In genomic region chr9:73131376-73131775, GRCh38 we compare ENCODE assay signal across 9 cellular contexts. TPM values are rescaled to one million over a fixed set of nuclear protein-coding genes. Genes with fewer than 3 reads are reported as not detected.
A peak's percentile ranks its signal among the peaks of the same experiment; 100 is the strongest.
DNase-seq lines count a peak whose midpoint lies in the region; ATAC-seq, FAIRE-seq and TF ChIP-seq lines count a peak whose summit lies in the region.
"Had no signal": no experiment of that assay in that cellular context is flagged by ENCODE, and none has a peak within 500 bp of the region (broad histone marks: within the 10 kb centered on the region; RNA-seq: fewer than 3 reads in every experiment).

No MANE protein-coding gene starts in this region.

- TF ChIP-seq CTCF in MM.1S (IDR thresholded peaks at IDR 0.05; ENCODE audit: low read length) (no peak), bronchial epithelial cell (IDR thresholded peaks at IDR 0.05; ENCODE audit: insufficient read depth, low read length, severe bottlenecking) (no peak), neutrophil (IDR thresholded peaks at IDR 0.05) (no peak)

- peak overlapping the region; percentile 92 to 98 (median 94) for H3K27ac Mint-ChIP-seq in CD4-positive, CD25-positive, alpha-beta regulatory T cell

- H3K4me2 ChIP-seq in MM.1S (ENCODE audit: low read depth, low read length): peak overlapping the region; percentile 89

- H3K4me3 Mint-ChIP-seq in CD4-positive, CD25-positive, alpha-beta regulatory T cell: peak overlapping the region; percentile 84 to 99 (median 87)

- peak overlapping the region; percentile 88 for H3K9ac ChIP-seq in MM.1S (ENCODE audit: low read length)

- no peaks in the 10 kb centered on the region for H3K27me3 ChIP-seq in CD4-positive, CD25-positive, alpha-beta regulatory T cell (ENCODE audit: control insufficient read depth, insufficient read depth, low read length)
- H3K27me3 ChIP-seq in MM.1S (replicated peaks; ENCODE audit: insufficient read depth, low read length): no peaks in the 10 kb centered on the region
- no peaks in the 10 kb centered on the region for H3K27me3 ChIP-seq in bronchial epithelial cell (ENCODE audit: control insufficient read depth, insufficient read depth, low read length)
- H3K27me3 ChIP-seq in neutrophil: no peaks in the 10 kb centered on the region

- H3K4me1 ChIP-seq in CD4-positive, CD25-positive, alpha-beta regulatory T cell (ENCODE audit: control insufficient read depth, insufficient read depth, low read length, poor library complexity, severe bottlenecking): peaks cover 12% of the 10 kb centered on the region
- H3K4me1 ChIP-seq in MM.1S (ENCODE audit: low read length) (peaks cover 15% of the 10 kb centered on the region), neutrophil (ENCODE audit: control insufficient read depth in 1 of 2, insufficient read depth in 1 of 2, low read depth in 1 of 2, low read length in 1 of 2) (peaks cover 45 to 47% of the 10 kb centered on the region in 2 experiments)

- H3K9me3 ChIP-seq in CD4-positive, CD25-positive, alpha-beta regulatory T cell (ENCODE audit: control insufficient read depth in 2 of 2, low read length in 2 of 2): no peaks in the 10 kb centered on the region
- H3K9me3 ChIP-seq in MM.1S (replicated peaks; ENCODE audit: insufficient read depth, low read length): no peaks in the 10 kb centered on the region
- no peaks in the 10 kb centered on the region for H3K9me3 ChIP-seq in neutrophil

- H3K4me3 ChIP-seq in CD4-positive, CD25-positive, alpha-beta regulatory T cell (ENCODE audit: low read depth, low read length): peak overlapping the region; percentile 93
- H3K4me3 ChIP-seq in MM.1S (ENCODE audit: low read length): no peak overlapping the region
- no peak overlapping the region for H3K4me3 ChIP-seq in bronchial epithelial cell (ENCODE audit: low read depth, low read length)
- peak overlapping the region in 1 of 2 experiments; percentile 52 for H3K4me3 ChIP-seq in neutrophil (ENCODE audit: low read depth in 1 of 2, low read length in 1 of 2)

- H3K79me2 ChIP-seq in MM.1S (ENCODE audit: low read length): no peaks in the 10 kb centered on the region

- peak overlapping the region; percentile 84 for H3K27ac ChIP-seq in CD4-positive, CD25-positive, alpha-beta regulatory T cell (ENCODE audit: insufficient read depth, low read length, poor library complexity, severe bottlenecking)
- peak overlapping the region; percentile 88; the same call in 1 of the 2 replicates for H3K27ac ChIP-seq in MM.1S (ENCODE audit: low read length)
- H3K27ac ChIP-seq in neutrophil: peak overlapping the region; percentile 81

- no peaks in the 10 kb centered on the region for H4K20me1 ChIP-seq in MM.1S (ENCODE audit: insufficient read depth, low read length)

- H3K36me3 ChIP-seq in CD4-positive, CD25-positive, alpha-beta regulatory T cell (ENCODE audit: control insufficient read depth, insufficient read depth, low read length): no peaks in the 10 kb centered on the region
- H3K36me3 ChIP-seq in MM.1S (replicated peaks; ENCODE audit: insufficient read depth, low read length): no peaks in the 10 kb centered on the region
- no peaks in the 10 kb centered on the region for H3K36me3 ChIP-seq in bronchial epithelial cell (ENCODE audit: control insufficient read depth, insufficient read depth, low read length)
- H3K36me3 ChIP-seq in neutrophil: no peaks in the 10 kb centered on the region

- H3K9me2 ChIP-seq in MM.1S (replicated peaks; ENCODE audit: insufficient read depth, low read length): no peaks in the 10 kb centered on the region

- peaks cover 0 to 20% (median 17%) of the 10 kb centered on the region in 4 donors for H3K4me1 Mint-ChIP-seq in CD4-positive, CD25-positive, alpha-beta regulatory T cell

- H3K36me3 Mint-ChIP-seq in CD4-positive, CD25-positive, alpha-beta regulatory T cell: no peaks in the 10 kb centered on the region

- H3K9me3 Mint-ChIP-seq in CD4-positive, CD25-positive, alpha-beta regulatory T cell: peaks cover 0 to 3% (median 0%) of the 10 kb centered on the region in 7 donors

- no peak for ATAC-seq in CD4-positive, CD25-positive, alpha-beta regulatory T cell (ENCODE audit: low read depth in 2 of 2)
- ATAC-seq in HG02973 (IDR thresholded peaks at IDR 0.05; ENCODE audit: unreplicated experiment): no peak

- in situ Hi-C loops in KBM-7 (cut with MboI; ENCODE audit: low pct_unique_long_range_greater_than_20kb, low sequenced_read_pairs): no loop called here

- DNase-seq in CD4-positive, CD25-positive, alpha-beta regulatory T cell: no peak
- DNase-seq in MM.1S (no peak), bronchial epithelial cell (ENCODE audit: low read depth) (peak; percentile 76), T1000 (lab: John Stamatoyannopoulos, UW) (no peak), KBM-7 (no peak), DMS53 (lab: John Stamatoyannopoulos, UW) (no peak)
- DNase-seq: glutamatergic neuron had no signal

- H2AFZ ChIP-seq in MM.1S (ENCODE audit: low read length): peak overlapping the region; percentile 64

- FAIRE-seq in bronchial epithelial cell (lab: Jason Lieb, UNC): no peak

- peaks cover 32% of the 10 kb centered on the region for H3F3A ChIP-seq in MM.1S (ENCODE audit: insufficient read depth, low read length)

- peaks cover 4% of the 10 kb centered on the region for H3K27me3 Mint-ChIP-seq in CD4-positive, CD25-positive, alpha-beta regulatory T cell

RNA-seq across cellular contexts. Expression of gene ANXA1, which starts 20.3 kb away (rescaled TPM):
- total RNA-seq in CD4-positive, CD25-positive, alpha-beta regulatory T cell: 274 TPM
- 100 to 1,000 TPM in 1 of 4 donors, 10 to 100 TPM in 3; 50.7 to 107 (median 71.9) TPM for polyA plus RNA-seq in CD4-positive, CD25-positive, alpha-beta regulatory T cell
- 1,561 and 3,061 TPM in 2 replicates for total RNA-seq in bronchial epithelial cell
